ENCODE assay signal across 24 cellular contexts in genomic region chr7:77421273-77421672, GRCh38.
"Had no signal": no experiment of that assay in that cellular context is flagged by ENCODE, and none has a peak within 500 bp of the region (broad histone marks: within the 10 kb centered on the region; RNA-seq: fewer than 3 reads in every experiment).

No MANE protein-coding gene starts in this region.

- DNase-seq: activated CD4-positive, alpha-beta memory T cell treated with anti-CD3 and anti-CD28 coated beads for 36 hours; activated CD4-positive, alpha-beta T cell treated with anti-CD3 and anti-CD28 coated beads, Interleukin-2, amount 10 ng/mL, durations not matched to agents 24 days and 14 days; activated CD4-positive, CD25-positive, alpha-beta regulatory T cell treated with anti-CD3 and anti-CD28 coated beads, Interleukin-2, amount 50 U/mL, for 72 hours; activated T-cell treated with anti-CD3 and anti-CD28 coated beads, Interleukin-2, amount 50 U/mL, for 4 hours; dermis blood vessel endothelial cell; effector CD4-positive, alpha-beta T cell; foreskin keratinocyte; heart right ventricle; midbrain; right lobe of liver; small intestine; stimulated activated CD4-positive, alpha-beta T cell treated with anti-CD3 and anti-CD28 coated beads, Interleukin-1b, Interleukin-23, amount 100 ng/mL, for 48 hours; stimulated activated CD4-positive, alpha-beta T cell treated with anti-CD3 and anti-CD28 coated beads, Interleukin-4, amount 100 ng/mL, for 4 hours; stimulated activated CD8-positive, alpha-beta memory T cell treated with anti-CD3 and anti-CD28 coated beads, Interleukin-4, amount 100 ng/mL, for 48 hours; stimulated activated naive B cell treated with anti-CD40 and anti-IgM and Interleukin-4, amounts not matched to agents 10 μg/mL and 1 μg/mL and 100 μg/mL, for 72 hours; SW 1271; T-helper 17 cell had no signal

- H3K4me3 ChIP-seq: breast epithelium, esophagus muscularis mucosa, heart right ventricle, right lobe of liver, tibial nerve had no signal

- FAIRE-seq: small intestine, urothelium cell line had no signal

- H3K9me3 ChIP-seq: breast epithelium, esophagus muscularis mucosa, heart right ventricle, right lobe of liver, tibial nerve had no signal

- H3K36me3 ChIP-seq: breast epithelium, esophagus muscularis mucosa, heart right ventricle, right lobe of liver, tibial nerve had no signal

- ATAC-seq: activated naive CD4-positive, alpha-beta T cell treated with anti-CD3 and anti-CD28 coated beads, Interleukin-2, amount 50 U/mL, for 72 hours; activated T-cell treated with anti-CD3 and anti-CD28 coated beads, Interleukin-2, amount 50 U/mL, for 4 hours; activated T-helper 17 cell treated with anti-CD3 and anti-CD28 coated beads, Interleukin-2, amount 50 U/mL, for 72 hours; foreskin keratinocyte; heart right ventricle; natural killer cell treated with Interleukin-12 subunit alpha and Interleukin-12 subunit beta and Interleukin-15 and Interleukin-18, amount 100 ng/mL, for 72 hours; right lobe of liver; stimulated activated naive B cell treated with anti-CD40 and anti-IgM and Interleukin-4, amounts not matched to agents 10 μg/mL and 1 μg/mL and 100 μg/mL, for 72 hours; T-helper 17 cell had no signal

- H3K27ac ChIP-seq: breast epithelium, esophagus muscularis mucosa, foreskin keratinocyte had no signal

- H3K27me3 ChIP-seq: breast epithelium, esophagus muscularis mucosa, foreskin keratinocyte, heart right ventricle, right lobe of liver, tibial nerve had no signal
